16 cellular contexts compared by ENCODE assay signal in the genomic region with DNA sequence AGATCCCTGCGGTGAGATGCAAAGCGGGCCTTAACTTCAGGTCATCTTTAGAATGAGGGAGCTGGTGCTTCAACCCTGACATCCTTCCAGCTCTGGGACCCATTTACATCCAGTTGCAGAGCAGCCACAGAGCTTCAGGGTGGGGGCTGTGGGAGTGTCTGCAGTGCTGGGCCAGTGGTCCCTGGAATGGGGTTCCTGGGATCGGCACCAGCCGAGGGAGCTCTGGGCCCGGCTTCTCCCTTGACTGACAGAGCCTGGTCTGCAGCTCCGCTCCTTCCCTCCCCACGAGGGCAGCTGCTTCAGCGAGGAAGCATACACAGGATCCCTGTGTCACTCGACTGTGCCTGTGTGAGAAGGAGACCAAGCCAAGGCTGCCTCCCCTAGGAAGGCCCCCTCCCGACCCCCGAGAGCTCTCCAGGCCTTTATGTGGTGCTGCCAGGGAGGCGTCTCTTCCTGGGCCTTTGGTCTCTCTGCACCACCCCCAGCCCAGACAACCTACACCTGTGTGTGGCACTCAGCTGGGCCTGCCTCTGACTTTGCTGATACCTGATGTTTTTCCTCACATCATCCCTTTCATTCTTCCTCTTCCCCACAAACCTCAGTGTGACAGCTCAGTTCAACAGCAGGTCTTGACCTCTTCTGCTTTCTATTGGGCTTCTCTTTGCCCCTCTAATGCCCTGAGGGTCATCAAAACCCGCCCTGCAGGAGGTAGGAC.
"Had no signal": no experiment of that assay in that cellular context is flagged by ENCODE, and none has a peak within 500 bp of the region (broad histone marks: within the 10 kb centered on the region; RNA-seq: fewer than 3 reads in every experiment).

No MANE protein-coding gene starts in this region.

- H3K4me1 ChIP-seq: prostate gland, uterus had no signal

- H3K27ac ChIP-seq: prostate gland, thoracic aorta, uterus had no signal

- DNase-seq: activated CD8-positive, alpha-beta T cell treated with anti-CD3 and anti-CD28 coated beads for 36 hours; activated naive CD4-positive, alpha-beta T cell treated with anti-CD3 and anti-CD28 coated beads for 36 hours; activated T-cell treated with anti-CD3 and anti-CD28 coated beads for 4 hours; effector CD4-positive, alpha-beta T cell; hypothalamus; left cardiac atrium; mammary epithelial cell; naive thymus-derived CD8-positive, alpha-beta T cell; occipital lobe; stimulated activated CD4-positive, alpha-beta T cell treated with anti-CD3 and anti-CD28 coated beads, Interleukin-4, amount 100 ng/mL, for 1 hour; stimulated activated naive CD8-positive, alpha-beta T cell treated with anti-CD3 and anti-CD28 coated beads, Interleukin-15, amount 100 ng/mL, for 72 hours; uterus had no signal

- H3K27me3 ChIP-seq: uterus had no signal

- H3K9me3 ChIP-seq: prostate gland, thoracic aorta, uterus had no signal

- H3K27me3 Mint-ChIP-seq: activated CD8-positive, alpha-beta T cell treated with anti-CD3 and anti-CD28 coated beads for 36 hours; naive thymus-derived CD8-positive, alpha-beta T cell; stimulated activated naive CD8-positive, alpha-beta T cell treated with anti-CD3 and anti-CD28 coated beads, Interleukin-15, amount 100 ng/mL, for 72 hours had no signal

- H3K27ac Mint-ChIP-seq: activated CD8-positive, alpha-beta T cell treated with anti-CD3 and anti-CD28 coated beads for 36 hours; activated naive CD4-positive, alpha-beta T cell treated with anti-CD3 and anti-CD28 coated beads for 36 hours; activated T-helper 17 cell treated with anti-CD3 and anti-CD28 coated beads, Interleukin-2, amount 50 U/mL, for 72 hours; T-helper 2 cell treated with Interferon-gamma antibody and Interleukin-4, amounts not matched to agents 5 μg/mL and 100 μg/mL, for 36 hours had no signal

- ATAC-seq: activated CD8-positive, alpha-beta T cell treated with anti-CD3 and anti-CD28 coated beads for 36 hours; activated T-helper 17 cell treated with anti-CD3 and anti-CD28 coated beads, Interleukin-2, amount 50 U/mL, for 72 hours; naive thymus-derived CD8-positive, alpha-beta T cell; stimulated activated naive CD8-positive, alpha-beta T cell treated with anti-CD3 and anti-CD28 coated beads, Interleukin-15, amount 100 ng/mL, for 72 hours had no signal

- H3K4me3 ChIP-seq: prostate gland, thoracic aorta, uterus had no signal

- H3K4me3 Mint-ChIP-seq: activated CD8-positive, alpha-beta T cell treated with anti-CD3 and anti-CD28 coated beads for 36 hours; activated naive CD4-positive, alpha-beta T cell treated with anti-CD3 and anti-CD28 coated beads for 36 hours; activated T-helper 17 cell treated with anti-CD3 and anti-CD28 coated beads, Interleukin-2, amount 50 U/mL, for 72 hours; naive thymus-derived CD8-positive, alpha-beta T cell; stimulated activated naive CD8-positive, alpha-beta T cell treated with anti-CD3 and anti-CD28 coated beads, Interleukin-15, amount 100 ng/mL, for 72 hours; T-helper 2 cell treated with Interferon-gamma antibody and Interleukin-4, amounts not matched to agents 5 μg/mL and 100 μg/mL, for 36 hours had no signal

- H3K36me3 ChIP-seq: prostate gland, thoracic aorta, uterus had no signal
